Comparison of ENCODE assay signal across 9 cellular contexts in the genomic region with DNA sequence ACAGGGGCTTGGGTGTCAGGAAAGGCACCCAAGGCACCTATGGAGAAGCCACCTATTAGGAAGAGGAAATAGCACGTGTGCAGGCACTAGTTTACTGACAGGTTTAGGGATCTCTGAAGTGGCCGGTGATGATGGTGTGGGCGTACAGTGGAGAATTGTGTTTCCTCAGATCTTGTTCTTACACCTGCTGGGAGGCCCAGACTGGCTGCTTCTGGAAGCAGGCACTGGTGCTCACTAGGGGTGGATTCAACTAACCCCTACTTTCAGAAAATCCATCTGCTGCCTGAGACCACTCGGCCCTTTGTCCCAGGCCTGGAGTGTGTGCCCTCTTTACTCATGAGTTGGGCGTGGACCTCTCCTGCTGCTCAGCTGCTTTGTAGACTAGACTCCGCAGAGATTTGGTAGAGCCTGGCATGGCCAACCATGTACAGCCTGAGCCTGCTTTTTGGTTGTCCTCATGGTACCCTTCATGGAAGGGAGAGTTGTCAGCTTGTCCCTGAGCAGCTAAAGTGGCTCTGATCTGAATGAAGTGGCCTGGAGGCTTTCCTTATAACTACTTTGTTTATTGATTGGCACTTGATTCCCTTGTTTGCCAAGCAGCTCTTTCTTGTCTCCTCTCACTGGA. TPM values are rescaled to one million over a fixed set of nuclear protein-coding genes. Genes with fewer than 3 reads are reported as not detected.
DNase-seq lines count a peak whose midpoint lies in the region; ATAC-seq and TF ChIP-seq lines count a peak whose summit lies in the region.
"Had no signal": no experiment of that assay in that cellular context is flagged by ENCODE, and none has a peak within 500 bp of the region (broad histone marks: within the 10 kb centered on the region; RNA-seq: fewer than 3 reads in every experiment).

No MANE protein-coding gene starts in this region.

- H3K27ac ChIP-seq in stomach: peak overlapping the region in 1 of 5 donors; percentile 80
- H3K27ac ChIP-seq in foreskin keratinocyte: no peak overlapping the region

- no peak for TF ChIP-seq CTCF in stomach (IDR thresholded peaks at IDR 0.05)
- TF ChIP-seq CTCF in foreskin keratinocyte (conservative IDR thresholded peaks at IDR 0.05): no peak

- H3K4me1 ChIP-seq in stomach (peaks cover 16 to 46% (median 35%) of the 10 kb centered on the region in 4 donors), foreskin keratinocyte (peaks cover 7% of the 10 kb centered on the region)

- H3K27me3 ChIP-seq in stomach (no peaks in the 10 kb centered on the region), foreskin keratinocyte (no peaks in the 10 kb centered on the region)

- ATAC-seq in activated CD4-positive, alpha-beta T cell treated with anti-CD3 and anti-CD28 coated beads for 36 hours: peak; percentile 14
- ATAC-seq in activated T-helper 17 cell treated with anti-CD3 and anti-CD28 coated beads, Interleukin-2, amount 50 U/mL, for 72 hours (replicated peaks): peak; percentile 21
- ATAC-seq in foreskin keratinocyte: no peak

- H3K4me3 Mint-ChIP-seq in activated CD4-positive, alpha-beta T cell treated with anti-CD3 and anti-CD28 coated beads for 36 hours: peak overlapping the region; percentile 77
- H3K4me3 Mint-ChIP-seq in activated T-helper 17 cell treated with anti-CD3 and anti-CD28 coated beads, Interleukin-2, amount 50 U/mL, for 72 hours: peak overlapping the region; percentile 99
- peak overlapping the region; percentile 89 to 93 (median 91) for H3K4me3 Mint-ChIP-seq in immature natural killer cell

- CTCF ChIA-PET in activated CD4-positive, alpha-beta T cell treated with anti-CD3 and anti-CD28 coated beads for 36 hours (lab: Charles Lee): interaction anchor here (0.5 to 2.1 kb wide), 8 partner anchors 10 to 982 kb away, joined by 3 to 14 read pairs (median 3); a partner anchor contains a TSS

- H3K27ac Mint-ChIP-seq in activated CD4-positive, alpha-beta T cell treated with anti-CD3 and anti-CD28 coated beads for 36 hours: peak overlapping the region; percentile 92
- H3K27ac Mint-ChIP-seq in activated T-helper 17 cell treated with anti-CD3 and anti-CD28 coated beads, Interleukin-2, amount 50 U/mL, for 72 hours: peak overlapping the region; percentile 97
- peak overlapping the region; percentile 45 to 94 (median 88) for H3K27ac Mint-ChIP-seq in immature natural killer cell

- in situ Hi-C loops in ACHN (cut with HindIII; ENCODE audit: low pct_ligation_motif_present, low pct_unique_long_range_greater_than_20kb, low sequenced_read_pairs): no loop called here

- H3K4me3 ChIP-seq in stomach: peak overlapping the region; percentile 95 to 97 (median 96)

- peak; percentile 41 for DNase-seq in activated CD4-positive, alpha-beta T cell treated with anti-CD3 and anti-CD28 coated beads for 36 hours
- no peak for DNase-seq in activated CD4-positive, alpha-beta T cell treated with anti-CD3 and anti-CD28 coated beads for 1 hour
- DNase-seq in immature natural killer cell: no peak
- DNase-seq in stomach: no peak
- DNase-seq in activated CD4-positive, CD25-positive, alpha-beta regulatory T cell treated with anti-CD3 and anti-CD28 coated beads, Interleukin-2, amount 50 U/mL, for 72 hours: no peak
- no peak for DNase-seq in foreskin keratinocyte
- DNase-seq in ACHN: no peak
- DNase-seq: aorta had no signal

- peaks cover 30% of the 10 kb centered on the region for H3K4me1 Mint-ChIP-seq in activated CD4-positive, alpha-beta T cell treated with anti-CD3 and anti-CD28 coated beads for 36 hours
- H3K4me1 Mint-ChIP-seq in activated T-helper 17 cell treated with anti-CD3 and anti-CD28 coated beads, Interleukin-2, amount 50 U/mL, for 72 hours: peaks cover 16% of the 10 kb centered on the region
- peaks cover 35 to 40% of the 10 kb centered on the region in 2 donors for H3K4me1 Mint-ChIP-seq in immature natural killer cell

- no peaks in the 10 kb centered on the region for H3K9me3 Mint-ChIP-seq in activated CD4-positive, alpha-beta T cell treated with anti-CD3 and anti-CD28 coated beads for 36 hours (ENCODE audit: low read depth)
- no peaks in the 10 kb centered on the region for H3K9me3 Mint-ChIP-seq in activated T-helper 17 cell treated with anti-CD3 and anti-CD28 coated beads, Interleukin-2, amount 50 U/mL, for 72 hours
- H3K9me3 Mint-ChIP-seq in immature natural killer cell: no peaks in the 10 kb centered on the region

- peaks cover 45 to 63% (median 59%) of the 10 kb centered on the region in 4 donors for H3K36me3 ChIP-seq in stomach

- POLR2A ChIA-PET in activated CD4-positive, alpha-beta T cell treated with anti-CD3 and anti-CD28 coated beads for 36 hours (lab: Charles Lee): interaction anchor here (0.7 kb wide), 1 partner anchor 61 kb away, joined by 3 read pairs; no protein-coding TSS in a partner anchor

- 29 to 49% (median 39%) methylated on average over 5 to 6 of the region's 6 CpGs for WGBS in stomach, 5 donors

- H3K9me3 ChIP-seq in stomach: no peaks in the 10 kb centered on the region

- H3K27me3 Mint-ChIP-seq in activated CD4-positive, alpha-beta T cell treated with anti-CD3 and anti-CD28 coated beads for 36 hours: no peaks in the 10 kb centered on the region
- H3K27me3 Mint-ChIP-seq in activated T-helper 17 cell treated with anti-CD3 and anti-CD28 coated beads, Interleukin-2, amount 50 U/mL, for 72 hours: no peaks in the 10 kb centered on the region
- H3K27me3 Mint-ChIP-seq in immature natural killer cell (ENCODE audit: low read depth in 3 of 3): peaks cover 0 to 11% (median 2%) of the 10 kb centered on the region in 3 donors

- no peak for TF ChIP-seq EP300 in stomach (IDR thresholded peaks at IDR 0.05)

- no peak for TF ChIP-seq POLR2A in stomach (IDR thresholded peaks at IDR 0.05)

- intact Hi-C loops in activated CD4-positive, alpha-beta T cell treated with anti-CD3 and anti-CD28 coated beads for 36 hours (cut with DNase I, micrococcal nuclease): loop anchor here in 1 of 2 experiments (1.0 kb wide), 1 partner anchor 61 kb away; no protein-coding TSS in a partner anchor
- intact Hi-C loops in stomach (cut with DNase I; ENCODE audit: low total_unique reads): no loop called here

- peaks cover 17% of the 10 kb centered on the region for H3K36me3 Mint-ChIP-seq in activated CD4-positive, alpha-beta T cell treated with anti-CD3 and anti-CD28 coated beads for 36 hours (ENCODE audit: low read depth)
- peaks cover 76% of the 10 kb centered on the region for H3K36me3 Mint-ChIP-seq in activated T-helper 17 cell treated with anti-CD3 and anti-CD28 coated beads, Interleukin-2, amount 50 U/mL, for 72 hours (ENCODE audit: low read depth)
- H3K36me3 Mint-ChIP-seq in immature natural killer cell: peaks cover 3 to 9% (median 4%) of the 10 kb centered on the region in 3 donors

RNA-seq across cellular contexts. Expression of a gene that starts 1.4 kb away (rescaled TPM):
- total RNA-seq in activated CD4-positive, alpha-beta T cell treated with anti-CD3 and anti-CD28 coated beads for 36 hours: 10 to 100 TPM; 92.8 to 96.9 TPM
- total RNA-seq in activated T-helper 17 cell treated with anti-CD3 and anti-CD28 coated beads, Interleukin-2, amount 50 U/mL, for 72 hours: 100 to 1,000 TPM; 101 to 137 TPM
- polyA plus RNA-seq in immature natural killer cell (10 to 100 TPM; 14.2 to 26.0 (median 23.8) TPM), stomach (10 to 100 TPM; 22.0 to 27.6 (median 22.2) TPM), foreskin keratinocyte (34.1 and 39.6 TPM in 2 replicates)
- total RNA-seq in stomach (100 to 1,000 TPM in 2 of 5 donors, 10 to 100 TPM in 3; 41.5 to 141 (median 58.5) TPM), foreskin keratinocyte (52.4 and 53.6 TPM in 2 replicates)

RNA-seq across cellular contexts. Expression of a gene that starts 10.4 kb away (rescaled TPM):
- total RNA-seq in activated CD4-positive, alpha-beta T cell treated with anti-CD3 and anti-CD28 coated beads for 36 hours: not detected
- total RNA-seq in activated T-helper 17 cell treated with anti-CD3 and anti-CD28 coated beads, Interleukin-2, amount 50 U/mL, for 72 hours: 1 to 10 TPM in 1 of 2 donors, not detected in 1; 1.2 TPM
- polyA plus RNA-seq in immature natural killer cell: under 1 TPM in 1 of 3 donors, not detected in 2; 0.91 TPM
- not detected for total RNA-seq in stomach
- 1 to 10 TPM in 2 of 3 donors, not detected in 1; 2.0 to 2.7 TPM for polyA plus RNA-seq in stomach
- not detected in 2 replicates for total RNA-seq in foreskin keratinocyte
- 0.11 TPM in 1 of 2 replicates, not detected in the other for polyA plus RNA-seq in foreskin keratinocyte

RNA-seq across cellular contexts. Expression of a gene that starts 18.8 kb away (rescaled TPM):
- 10 to 100 TPM; 11.7 to 11.9 TPM for total RNA-seq in activated CD4-positive, alpha-beta T cell treated with anti-CD3 and anti-CD28 coated beads for 36 hours
- 10 to 100 TPM in 1 of 2 donors, 1 to 10 TPM in 1; 7.5 to 11.8 TPM for total RNA-seq in activated T-helper 17 cell treated with anti-CD3 and anti-CD28 coated beads, Interleukin-2, amount 50 U/mL, for 72 hours
- polyA plus RNA-seq in immature natural killer cell (10 to 100 TPM; 16.4 to 40.6 (median 21.7) TPM), stomach (10 to 100 TPM; 10.2 to 26.5 (median 13.4) TPM), foreskin keratinocyte (12.9 and 13.0 TPM in 2 replicates)
- total RNA-seq in stomach (10 to 100 TPM; 17.5 to 93.7 (median 26.1) TPM), foreskin keratinocyte (12.8 TPM in 2 replicates)

RNA-seq across cellular contexts. Expression of a gene that starts 26.8 kb away (rescaled TPM):
- total RNA-seq in activated CD4-positive, alpha-beta T cell treated with anti-CD3 and anti-CD28 coated beads for 36 hours: 10 to 100 TPM; 34.9 to 48.6 TPM
- 10 to 100 TPM; 61.4 to 64.2 TPM for total RNA-seq in activated T-helper 17 cell treated with anti-CD3 and anti-CD28 coated beads, Interleukin-2, amount 50 U/mL, for 72 hours
- polyA plus RNA-seq in immature natural killer cell (10 to 100 TPM in 2 of 3 donors, 1 to 10 TPM in 1; 9.3 to 15.0 (median 12.4) TPM), stomach (10 to 100 TPM; 36.8 to 64.8 (median 48.3) TPM), foreskin keratinocyte (36.7 and 37.5 TPM in 2 replicates)
- total RNA-seq in stomach (10 to 100 TPM; 27.4 to 80.7 (median 71.0) TPM), foreskin keratinocyte (30.5 and 36.1 TPM in 2 replicates)

RNA-seq across cellular contexts. Expression of a gene that starts 27.5 kb away (rescaled TPM):
- total RNA-seq in activated CD4-positive, alpha-beta T cell treated with anti-CD3 and anti-CD28 coated beads for 36 hours: 100 to 1,000 TPM; 156 to 249 TPM
- total RNA-seq in activated T-helper 17 cell treated with anti-CD3 and anti-CD28 coated beads, Interleukin-2, amount 50 U/mL, for 72 hours: 100 to 1,000 TPM in 1 of 2 donors, 10 to 100 TPM in 1; 82.9 to 175 TPM
- polyA plus RNA-seq in immature natural killer cell (100 to 1,000 TPM; 115 to 157 (median 130) TPM), stomach (100 to 1,000 TPM in 2 of 3 donors, 10 to 100 TPM in 1; 92.0 to 125 (median 112) TPM), foreskin keratinocyte (257 and 263 TPM in 2 replicates)
- total RNA-seq in stomach (10 to 100 TPM in 4 of 5 donors, 1 to 10 TPM in 1; 9.3 to 64.7 (median 25.7) TPM), foreskin keratinocyte (218 and 225 TPM in 2 replicates)
